Comparison of ENCODE assay signal across 11 cellular contexts in genomic region chr20:12511499-12511898, GRCh38.
"Had no signal": no experiment of that assay in that cellular context is flagged by ENCODE, and none has a peak within 500 bp of the region (broad histone marks: within the 10 kb centered on the region; RNA-seq: fewer than 3 reads in every experiment).

No MANE protein-coding gene starts in this region.

- H3K27ac Mint-ChIP-seq: GM23338, H9, HFFc6 had no signal

- ATAC-seq: GM23338, HCT116 had no signal

- H3K4me3 Mint-ChIP-seq: GM23338, H9, HFFc6 had no signal

- H3K4me3 ChIP-seq: GM23248, GM23338, HAP-1 had no signal

- H3K9ac ChIP-seq: GM23248 had no signal

- H3K4me1 ChIP-seq: HAP-1 had no signal

- H3K9me3 ChIP-seq: HAP-1 had no signal

- H3K36me3 ChIP-seq: HAP-1 had no signal

- FAIRE-seq: H1, H54 had no signal

- H3K9me3 Mint-ChIP-seq: GM23338, H9 had no signal

- H2AFZ ChIP-seq: GM23248, GM23338 had no signal

- H3K4me2 ChIP-seq: GM23338 had no signal

- DNase-seq: GM23248, GOT3, H7, H9, HCEC 1CT, HFFc6 had no signal

- H3K27ac ChIP-seq: GM23248 had no signal
